8 cellular contexts compared by ENCODE assay signal in the genomic region with DNA sequence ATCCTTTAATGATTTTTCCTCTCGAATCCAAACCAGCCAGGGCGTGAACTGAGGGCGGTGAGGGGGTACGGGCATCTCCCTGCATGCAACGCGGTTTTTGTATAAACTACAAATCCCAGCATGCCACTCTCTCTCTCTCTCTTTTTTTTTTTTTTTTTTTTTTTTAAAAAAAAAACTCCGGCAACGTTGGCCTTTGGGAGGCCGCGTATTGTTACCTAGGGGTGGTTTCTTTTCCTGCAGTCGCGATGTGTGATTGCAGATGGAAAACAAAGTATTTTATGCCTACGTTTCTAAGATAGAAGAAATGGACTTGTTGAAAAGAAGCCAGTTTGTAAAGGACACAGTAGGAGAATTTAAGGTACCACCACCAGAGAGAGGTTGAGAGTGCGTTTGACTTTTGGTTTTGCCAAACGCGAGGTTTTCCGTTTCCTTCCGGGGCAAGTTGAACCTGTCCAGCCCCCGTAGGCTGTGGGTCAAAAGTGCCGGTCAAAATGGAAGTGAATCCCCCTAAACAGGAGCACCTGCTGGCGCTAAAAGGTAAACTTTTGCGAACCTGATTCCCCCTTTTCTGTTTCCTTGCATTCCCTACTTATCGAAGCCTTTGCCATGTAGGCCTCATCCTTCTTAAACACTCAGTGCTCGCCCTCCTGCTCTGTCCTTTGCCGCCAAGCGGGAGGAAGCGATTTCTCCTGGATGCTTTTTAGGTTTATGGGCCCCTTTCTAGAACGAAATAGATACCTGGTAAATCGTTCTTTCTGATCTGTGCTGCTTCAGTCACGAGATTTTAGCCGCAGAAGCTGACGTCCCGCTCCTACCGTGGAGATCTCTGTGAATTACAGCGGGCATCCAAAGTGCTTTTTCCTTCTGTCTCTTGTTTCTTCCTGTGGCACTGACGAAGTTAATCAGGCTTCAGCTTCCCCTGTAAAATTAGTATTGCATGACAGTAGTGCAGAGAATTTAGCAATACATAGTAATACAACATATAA. TPM values are rescaled to one million over a fixed set of nuclear protein-coding genes. Genes with fewer than 3 reads are reported as not detected.
DNase-seq lines count a peak whose midpoint lies in the region; ATAC-seq, FAIRE-seq and TF ChIP-seq lines count a peak whose summit lies in the region.

A gene with protein sequence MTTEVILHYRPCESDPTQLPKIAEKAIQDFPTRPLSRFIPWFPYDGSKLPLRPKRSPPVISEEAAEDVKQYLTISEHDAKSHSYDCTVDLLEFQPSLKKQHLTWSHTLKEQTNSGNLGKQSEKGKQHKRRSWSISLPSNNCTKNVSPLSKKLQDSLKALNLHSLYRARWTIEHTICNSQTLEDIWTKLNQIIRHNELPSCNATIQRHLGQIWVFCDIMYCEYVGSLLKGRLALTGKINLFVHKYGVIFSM (plus strand): TSS at position 458 of the 986 bp plus-strand sequence. CDS start 4,561 bp downstream, outside the sequence.
A gene with protein sequence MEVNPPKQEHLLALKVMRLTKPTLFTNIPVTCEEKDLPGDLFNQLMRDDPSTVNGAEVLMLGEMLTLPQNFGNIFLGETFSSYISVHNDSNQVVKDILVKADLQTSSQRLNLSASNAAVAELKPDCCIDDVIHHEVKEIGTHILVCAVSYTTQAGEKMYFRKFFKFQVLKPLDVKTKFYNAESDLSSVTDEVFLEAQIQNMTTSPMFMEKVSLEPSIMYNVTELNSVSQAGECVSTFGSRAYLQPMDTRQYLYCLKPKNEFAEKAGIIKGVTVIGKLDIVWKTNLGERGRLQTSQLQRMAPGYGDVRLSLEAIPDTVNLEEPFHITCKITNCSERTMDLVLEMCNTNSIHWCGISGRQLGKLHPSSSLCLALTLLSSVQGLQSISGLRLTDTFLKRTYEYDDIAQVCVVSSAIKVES (plus strand): TSS at position 458 of the 986 bp plus-strand sequence. CDS start 34 bp downstream, at position 492.

- H3K27ac ChIP-seq in keratinocyte (ENCODE audit: control insufficient read depth, insufficient read depth, low read length), result peak within 1 kb of the TSS; percentile 86

- peaks cover 17% of the 10 kb centered on the region for H3K4me1 ChIP-seq in keratinocyte (ENCODE audit: control insufficient read depth, extremely low read depth, insufficient read depth, low read length)

- TF ChIP-seq POLR2A in GM18951 (IDR thresholded peaks at IDR 0.05; ENCODE audit: extremely low read depth, insufficient read depth, insufficient read length), result peak; percentile 65

- FAIRE-seq in keratinocyte (lab: Jason Lieb, UNC), result peak; percentile 84

- no peaks in the 10 kb centered on the region for H3K9me1 ChIP-seq in keratinocyte (ENCODE audit: control insufficient read depth, extremely low read depth, insufficient read depth, low read length)

- dilution Hi-C loops in keratinocyte (cut with MboI; ENCODE audit: extremely low pct_ligation_motif_present, low sequenced_read_pairs), result no loop called here

- peaks cover 78% of the 10 kb centered on the region for H3K79me2 ChIP-seq in keratinocyte (ENCODE audit: control insufficient read depth, insufficient read depth, low read length)

- H3K9me3 ChIP-seq in keratinocyte (ENCODE audit: control insufficient read depth, low read depth, low read length), result no peaks in the 10 kb centered on the region

- H3K9ac ChIP-seq in keratinocyte (ENCODE audit: control insufficient read depth, extremely low read depth, insufficient read depth, low read length), result peak within 1 kb of the TSS; percentile 97

- peak within 1 kb of the TSS; percentile 100 for H2AFZ ChIP-seq in keratinocyte (ENCODE audit: control insufficient read depth, low read length)

- peak within 1 kb of the TSS; percentile 99 for H3K4me2 ChIP-seq in keratinocyte (ENCODE audit: control insufficient read depth, extremely low read depth, insufficient read depth, low read depth, low read length)

- H3K36me3 ChIP-seq in keratinocyte (ENCODE audit: control insufficient read depth in 2 of 2, extremely low read depth in 1 of 2, insufficient read depth in 2 of 2, low read length in 2 of 2), result peaks cover 0 to 6% of the 10 kb centered on the region in 2 experiments

- peak; percentile 71 for ATAC-seq in HG03196 (IDR thresholded peaks at IDR 0.05; ENCODE audit: unreplicated experiment)

- in situ Hi-C loops in GM18951 (cut with MboI; ENCODE audit: low sequenced_read_pairs, unreplicated experiment), result no loop called here

- TF ChIP-seq CTCF in AG09309 (IDR thresholded peaks at IDR 0.05; ENCODE audit: control insufficient read depth, insufficient read depth, low read depth, low read length, missing control alignments) (no peak), keratinocyte (optimal IDR thresholded peaks at IDR 0.05 in 1 of 3, IDR thresholded peaks at IDR 0.05 in 1 of 3, conservative IDR thresholded peaks at IDR 0.05 in 1 of 3; ENCODE audit: extremely low read depth in 1 of 3, insufficient read depth in 2 of 3, low read length in 3 of 3) (no peak)

- peaks cover 2% of the 10 kb centered on the region for H4K20me1 ChIP-seq in keratinocyte (ENCODE audit: control insufficient read depth, extremely low read depth, insufficient read depth, low read length)

- H3K27me3 ChIP-seq in keratinocyte (ENCODE audit: control insufficient read depth, extremely low read depth, insufficient read depth, low read length), result no peaks in the 10 kb centered on the region

- H3K4me3 ChIP-seq in AG09309 (ENCODE audit: control insufficient read depth, low read depth, low read length), result peak within 1 kb of the TSS; percentile 89
- H3K4me3 ChIP-seq in keratinocyte (ENCODE audit: control insufficient read depth in 2 of 3, extremely low read depth in 1 of 3, insufficient read depth in 2 of 3, low read depth in 1 of 3, low read length in 3 of 3), result peak within 1 kb of the TSS; percentile 66 to 99 (median 98)

- DNase-seq in AG09309 (ENCODE audit: low read depth), result peak; percentile 46
- peak; percentile 81 for DNase-seq in NCI-H226
- peak; percentile 53 to 75 (median 70) for DNase-seq in activated CD4-positive, CD25-positive, alpha-beta regulatory T cell (lab: John Stamatoyannopoulos, UW)
- DNase-seq in cerebellar nuclear complex (lab: John Stamatoyannopoulos, UW), result peak; percentile 54 to 73
- peak; percentile 46 for DNase-seq in keratinocyte (ENCODE audit: low read depth, low spot score)
- DNase-seq in stimulated activated CD4-positive, alpha-beta T cell treated with anti-CD3 and anti-CD28 coated beads, Interleukin-12 subunit alpha, Interleukin-12 subunit beta, amount 100 ng/mL, for 48 hours (ENCODE audit: low read depth in 2 of 3, low spot score in 1 of 3), result peak; percentile 64 to 69 (median 65)

RNA-seq across cellular contexts. Expression of the first gene that starts in this region (rescaled TPM):
- polyA plus RNA-seq in keratinocyte, result 2.1 to 3.6 TPM (median 2.4 TPM) in 3 replicates
- 1.5 TPM for polyA plus RNA-seq in keratinocyte (2011; ENCODE audit: low read depth)
- 1.4 and 3.2 TPM in 2 replicates for polyA plus RNA-seq in keratinocyte (2011; cell fraction: cytosol; rRNA removed)
- polyA plus RNA-seq in keratinocyte (2011; cell fraction: nucleus; rRNA removed), result 2.9 and 3.5 TPM in 2 replicates
- polyA plus RNA-seq in keratinocyte (2012; ENCODE audit: low replicate concordance), result 1.1 and 2.1 TPM in 2 replicates
- polyA minus RNA-seq in keratinocyte, result 0.36 to 2.1 TPM in 2 of 3 replicates, not detected in the other
- not detected for polyA minus RNA-seq in keratinocyte (2011; cell fraction: cytosol; rRNA and poly(A)+ RNA removed)
- 0.74 and 1.0 TPM in 2 replicates for polyA minus RNA-seq in keratinocyte (2011; cell fraction: nucleus; rRNA and poly(A)+ RNA removed)

RNA-seq across cellular contexts. Expression of the second gene that starts in this region (rescaled TPM):
- polyA plus RNA-seq in keratinocyte, result 10.7 to 22.2 TPM (median 19.1 TPM) in 3 replicates
- 5.1 TPM for polyA plus RNA-seq in keratinocyte (2011; ENCODE audit: low read depth)
- 7.6 and 15.9 TPM in 2 replicates for polyA plus RNA-seq in keratinocyte (2011; cell fraction: cytosol; rRNA removed)
- polyA plus RNA-seq in keratinocyte (2011; cell fraction: nucleus; rRNA removed), result 14.9 and 19.1 TPM in 2 replicates
- polyA plus RNA-seq in keratinocyte (2012; ENCODE audit: low replicate concordance), result 10.2 and 13.6 TPM in 2 replicates
- polyA minus RNA-seq in keratinocyte, result 3.7 to 10.6 TPM (median 6.7 TPM) in 3 replicates
- 3.5 TPM for polyA minus RNA-seq in keratinocyte (2011; cell fraction: cytosol; rRNA and poly(A)+ RNA removed)
- 5.1 and 11.9 TPM in 2 replicates for polyA minus RNA-seq in keratinocyte (2011; cell fraction: nucleus; rRNA and poly(A)+ RNA removed)

Comparison
In these comparisons a context has a peak if more than half of its experiments do, and no peak if none do; other contexts are left out.
1. Peak in every context shown above with its lines: DNase-seq, ATAC-seq, H3K4me3 ChIP-seq and H3K27ac ChIP-seq.